ENCODE assay signal across 20 cellular contexts in the genomic region with DNA sequence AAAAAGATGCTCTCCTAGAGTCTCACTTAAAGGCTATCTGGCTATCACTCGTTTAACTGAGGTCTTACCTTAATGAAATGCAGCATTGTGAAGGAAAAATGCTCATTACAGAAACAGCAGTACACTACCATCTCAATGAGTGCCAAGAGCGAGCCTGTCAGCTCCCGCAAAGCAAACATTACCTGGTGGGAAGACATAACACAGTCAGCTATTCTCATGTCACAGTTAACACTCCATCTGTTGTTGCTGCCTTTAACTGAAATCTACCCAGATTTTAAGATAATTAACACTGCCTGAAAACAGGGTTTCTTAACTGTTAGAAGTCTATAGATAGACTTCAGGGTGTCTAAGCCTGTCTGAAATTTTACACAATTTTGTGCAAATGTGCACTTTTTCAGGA. TPM values are rescaled to one million over a fixed set of nuclear protein-coding genes. Genes with fewer than 3 reads are reported as not detected.
"Had no signal": no experiment of that assay in that cellular context is flagged by ENCODE, and none has a peak within 500 bp of the region (broad histone marks: within the 10 kb centered on the region; RNA-seq: fewer than 3 reads in every experiment).

No MANE protein-coding gene starts in this region.

- H3K4me1 Mint-ChIP-seq: stimulated activated memory B cell treated with anti-CD40 and anti-IgM and Interleukin-4, amounts not matched to agents 10 μg/mL and 1 μg/mL and 100 μg/mL, for 72 hours had no signal

- H3K4me1 ChIP-seq: esophagus squamous epithelium, transverse colon had no signal

- H3K9me3 ChIP-seq: esophagus squamous epithelium, transverse colon had no signal

- H3K9me3 Mint-ChIP-seq: activated CD4-positive, alpha-beta memory T cell treated with anti-CD3 and anti-CD28 coated beads for 36 hours; activated naive CD8-positive, alpha-beta T cell treated with anti-CD3 and anti-CD28 coated beads for 36 hours; naive thymus-derived CD4-positive, alpha-beta T cell; stimulated activated memory B cell treated with anti-CD40 and anti-IgM and Interleukin-4, amounts not matched to agents 10 μg/mL and 1 μg/mL and 100 μg/mL, for 72 hours; T-helper 1 cell treated with Interleukin-12 subunit alpha and Interleukin-12 subunit beta and Interleukin-4 antibody, amounts not matched to agents 30 μg/mL and 1 μg/mL, for 36 hours had no signal

- H3K27me3 ChIP-seq: dorsolateral prefrontal cortex, esophagus squamous epithelium, transverse colon had no signal

- FAIRE-seq: TTC549 had no signal

- H3K27ac ChIP-seq: esophagus squamous epithelium, transverse colon had no signal

- ATAC-seq: naive thymus-derived CD4-positive, alpha-beta T cell; right cardiac atrium; stimulated activated memory B cell treated with anti-CD40 and anti-IgM and Interleukin-4, amounts not matched to agents 10 μg/mL and 1 μg/mL and 100 μg/mL, for 72 hours had no signal

- H3K4me2 ChIP-seq: smooth muscle cell had no signal

- DNase-seq: activated CD4-positive, alpha-beta memory T cell treated with anti-CD3 and anti-CD28 coated beads for 36 hours; activated CD4-positive, CD25-positive, alpha-beta regulatory T cell treated with anti-CD3 and anti-CD28 coated beads, Interleukin-2, amount 50 U/mL, for 72 hours; activated gamma-delta T cell; activated naive CD8-positive, alpha-beta T cell treated with anti-CD3 and anti-CD28 coated beads for 36 hours; activated T-cell treated with anti-CD3 and anti-CD28 coated beads, Interleukin-2, amount 50 U/mL, for 48 hours; esophagus squamous epithelium; foreskin fibroblast; mammary epithelial cell; naive thymus-derived CD4-positive, alpha-beta T cell; nucleus accumbens; right cardiac atrium; transverse colon had no signal

- H3K27me3 Mint-ChIP-seq: activated CD4-positive, alpha-beta memory T cell treated with anti-CD3 and anti-CD28 coated beads for 36 hours; activated naive CD8-positive, alpha-beta T cell treated with anti-CD3 and anti-CD28 coated beads for 36 hours; naive thymus-derived CD4-positive, alpha-beta T cell; progenitor cell of endocrine pancreas; stimulated activated memory B cell treated with anti-CD40 and anti-IgM and Interleukin-4, amounts not matched to agents 10 μg/mL and 1 μg/mL and 100 μg/mL, for 72 hours had no signal

- H3K4me3 ChIP-seq: dorsolateral prefrontal cortex, esophagus squamous epithelium, smooth muscle cell, transverse colon had no signal

- H3K27ac Mint-ChIP-seq: activated CD4-positive, alpha-beta memory T cell treated with anti-CD3 and anti-CD28 coated beads for 36 hours; activated naive CD8-positive, alpha-beta T cell treated with anti-CD3 and anti-CD28 coated beads for 36 hours; progenitor cell of endocrine pancreas; stimulated activated memory B cell treated with anti-CD40 and anti-IgM and Interleukin-4, amounts not matched to agents 10 μg/mL and 1 μg/mL and 100 μg/mL, for 72 hours; T-helper 1 cell treated with Interleukin-12 subunit alpha and Interleukin-12 subunit beta and Interleukin-4 antibody, amounts not matched to agents 30 μg/mL and 1 μg/mL, for 36 hours had no signal

- H3K4me3 Mint-ChIP-seq: activated CD4-positive, alpha-beta memory T cell treated with anti-CD3 and anti-CD28 coated beads for 36 hours; activated naive CD8-positive, alpha-beta T cell treated with anti-CD3 and anti-CD28 coated beads for 36 hours; naive thymus-derived CD4-positive, alpha-beta T cell; stimulated activated memory B cell treated with anti-CD40 and anti-IgM and Interleukin-4, amounts not matched to agents 10 μg/mL and 1 μg/mL and 100 μg/mL, for 72 hours; T-helper 1 cell treated with Interleukin-12 subunit alpha and Interleukin-12 subunit beta and Interleukin-4 antibody, amounts not matched to agents 30 μg/mL and 1 μg/mL, for 36 hours had no signal

RNA-seq across cellular contexts. Expression of a gene that starts 39.1 kb away (rescaled TPM):
- total RNA-seq: activated CD4-positive, alpha-beta memory T cell treated with anti-CD3 and anti-CD28 coated beads for 36 hours; activated naive CD8-positive, alpha-beta T cell treated with anti-CD3 and anti-CD28 coated beads for 36 hours; mononuclear cell; naive thymus-derived CD4-positive, alpha-beta T cell; right cardiac atrium; subcutaneous adipose tissue had no signal
- polyA plus RNA-seq: naive thymus-derived CD4-positive, alpha-beta T cell had no signal
